In genomic region chr4:158170691-158171455, GRCh38 we compare ENCODE assay signal across 9 cellular contexts. TPM values are rescaled to one million over a fixed set of nuclear protein-coding genes. Genes with fewer than 3 reads are reported as not detected.
DNase-seq lines count a peak whose midpoint lies in the region; ATAC-seq, FAIRE-seq and TF ChIP-seq lines count a peak whose summit lies in the region.
"Had no signal": no experiment of that assay in that cellular context is flagged by ENCODE, and none has a peak within 500 bp of the region (broad histone marks: within the 10 kb centered on the region; RNA-seq: fewer than 3 reads in every experiment).

No MANE protein-coding gene starts in this region.

- BruUV-seq in GM12878 (replicated peaks; lab: Mats Ljungman, UMichigan): no TSS peak

- H3K9ac ChIP-seq in GM12878 (ENCODE audit: control insufficient read depth, insufficient read depth, low read length): no peak overlapping the region

- CTCF ChIA-PET in GM12878 (lab: Yijun Ruan, JAX): interaction anchor here (0.6 to 1.7 kb wide), 5 partner anchors 11 to 182 kb away, joined by 3 to 5 read pairs (median 4); no protein-coding TSS in a partner anchor

- no peaks in the 10 kb centered on the region for H3F3A ChIP-seq in DOHH2 (ENCODE audit: control insufficient read depth, insufficient read depth)

- WGBS in GM12878 (ENCODE audit: insufficient coverage, insufficient replicate concordance, low lambda C conversion rate, missing lambda C conversion rate): 39% methylated on average over 38 of the region's 38 CpGs

- FAIRE-seq in GM12878 (lab: Jason Lieb, UNC): no peak

- H3K9me3 ChIP-seq in DOHH2 (ENCODE audit: control insufficient read depth, insufficient read depth, low read length) (no peaks in the 10 kb centered on the region), GM12878 (replicated peaks; ENCODE audit: control insufficient read depth, insufficient read depth, low read length) (no peaks in the 10 kb centered on the region)

- H3K79me2 ChIP-seq in DOHH2 (ENCODE audit: control insufficient read depth, low read length) (no peaks in the 10 kb centered on the region), GM12878 (ENCODE audit: control insufficient read depth, insufficient read depth, low read length) (no peaks in the 10 kb centered on the region)

- no peak for TF ChIP-seq RAD21 in GM12878 (IDR thresholded peaks at IDR 0.05; ENCODE audit: insufficient read depth, low read depth, low read length)

- H3K36me3 ChIP-seq in DOHH2 (ENCODE audit: control insufficient read depth, low read length): no peaks in the 10 kb centered on the region
- no peaks in the 10 kb centered on the region for H3K36me3 ChIP-seq in GM12878 (ENCODE audit: control insufficient read depth in 2 of 2, insufficient read depth in 2 of 2, low read length in 1 of 2)

- H3K27me3 ChIP-seq in DOHH2 (ENCODE audit: control insufficient read depth, low read length): peaks cover 7% of the 10 kb centered on the region
- peaks cover 0 to 4% of the 10 kb centered on the region in 2 experiments; a peak in 2 of 4 replicates for H3K27me3 ChIP-seq in GM12878 (replicated peaks in 1 of 2; ENCODE audit: control insufficient read depth in 2 of 2, insufficient read depth in 2 of 2, low read length in 1 of 2)

- no peak for TF ChIP-seq POLR2A in GM12878 (IDR thresholded peaks at IDR 0.05; ENCODE audit: low read depth, low read length)

- peak; percentile 72 for TF ChIP-seq CTCF in DOHH2 (IDR thresholded peaks at IDR 0.05; ENCODE audit: low read depth, low read length, poor library complexity, severe bottlenecking)
- peak; percentile 28 to 59 (median 43) for TF ChIP-seq CTCF in GM12878 (IDR thresholded peaks at IDR 0.05 in 2 of 3, conservative IDR thresholded peaks at IDR 0.05 in 1 of 3; ENCODE audit: control insufficient read depth in 2 of 3, extremely low read depth in 1 of 3, insufficient read depth in 1 of 3, low read depth in 3 of 3, low read length in 3 of 3)

- H3K27ac ChIP-seq in DOHH2 (ENCODE audit: low read depth, low read length) (peak overlapping the region; percentile 29; the same call in 1 of the 2 replicates), GM12878 (ENCODE audit: control insufficient read depth, insufficient read depth) (no peak overlapping the region), substantia nigra (ENCODE audit: low read depth, low read length, poor library complexity, severe bottlenecking) (peak overlapping the region; percentile 39)

- ATAC-seq in HG03103 (IDR thresholded peaks at IDR 0.05; ENCODE audit: low read depth, unreplicated experiment): peak; percentile 41
- ATAC-seq in GM12878: peak; percentile 72
- ATAC-seq in HG02610 (IDR thresholded peaks at IDR 0.05; ENCODE audit: unreplicated experiment): no peak

- SMC1A ChIA-PET in GM12878 (lab: Charles Lee; ENCODE audit: uncharacterized antibody, unreplicated experiment): interaction anchor here (1.8 kb wide), 1 partner anchor 180 kb away, joined by 6 read pairs; no protein-coding TSS in a partner anchor

- H4K20me1 ChIP-seq in DOHH2 (ENCODE audit: control insufficient read depth, insufficient read depth, low read depth, low read length) (no peaks in the 10 kb centered on the region), GM12878 (ENCODE audit: control insufficient read depth, insufficient read depth) (no peaks in the 10 kb centered on the region)

- no peak overlapping the region for H2AFZ ChIP-seq in GM12878 (ENCODE audit: control insufficient read depth, low read depth, low read length)

- peaks cover 17% of the 10 kb centered on the region for H3K4me1 ChIP-seq in DOHH2 (ENCODE audit: control insufficient read depth, low read length)
- no peaks in the 10 kb centered on the region for H3K4me1 ChIP-seq in GM12878 (ENCODE audit: control insufficient read depth, insufficient read depth, low read length)

- H3K4me2 ChIP-seq in DOHH2 (ENCODE audit: low read length): peak overlapping the region; percentile 31; the same call in 1 of the 2 replicates
- H3K4me2 ChIP-seq in GM12878 (ENCODE audit: control insufficient read depth, insufficient read depth): no peak overlapping the region

- RAD21 ChIA-PET in GM12878 (lab: Charles Lee; ENCODE audit: unreplicated experiment): no interaction called here

- intact Hi-C loops in GM12878 (cut with micrococcal nuclease; ENCODE audit: unreplicated experiment): no loop called here

- DNase-seq in GM12878 (ENCODE audit: low read depth, low spot score) (no peak), left kidney (ENCODE audit: low read depth, low spot score) (peak; percentile 26), substantia nigra (lab: John Stamatoyannopoulos, UW) (peak in 24 of 49 donors; percentile 4 to 54 (median 28)), foreskin melanocyte (no peak), DMS79 (lab: John Stamatoyannopoulos, UW) (no peak)
- DNase-seq: naive B cell had no signal

- TF ChIP-seq EP300 in GM12878 (IDR thresholded peaks at IDR 0.05; ENCODE audit: borderline replicate concordance in 1 of 2, control insufficient read depth in 1 of 2, low read depth in 2 of 2, low read length in 2 of 2): no peak

- in situ Hi-C loops in GM12878 (cut with MboI): loop anchor here (5.0 kb wide), 1 partner anchor 179 kb away; no protein-coding TSS in a partner anchor

- POLR2A ChIA-PET in GM12878 (lab: Charles Lee): no interaction called here

- no peaks in the 10 kb centered on the region for H3K9me2 ChIP-seq in DOHH2 (replicated peaks; ENCODE audit: control insufficient read depth, low read length)

- peak overlapping the region; percentile 47 for H3K4me3 ChIP-seq in DOHH2 (ENCODE audit: low read length)
- H3K4me3 ChIP-seq in GM12878: no peak overlapping the region

TF ChIP-seq in GM12878, 131 proteins besides CTCF, POLR2A, EP300 and RAD21 (continues in another document):
- TF ChIP-seq POLR2AphosphoS5 (IDR thresholded peaks at IDR 0.05; ENCODE audit: low read length) (no peak), YBX1 (IDR thresholded peaks at IDR 0.05) (no peak), USF2 (IDR thresholded peaks at IDR 0.05; ENCODE audit: borderline replicate concordance, low read depth, low read length) (no peak), PAX5 (IDR thresholded peaks at IDR 0.05; ENCODE audit: borderline replicate concordance, low read depth, low read length) (no peak), EED (IDR thresholded peaks at IDR 0.05; ENCODE audit: low read depth) (no peak), TBL1XR1 (IDR thresholded peaks at IDR 0.05; ENCODE audit: low read depth, low read length) (no peak), WRNIP1 (IDR thresholded peaks at IDR 0.05; ENCODE audit: borderline replicate concordance, low read depth, low read length) (no peak), ZNF207 (IDR thresholded peaks at IDR 0.05; ENCODE audit: borderline replicate concordance) (no peak)

RNA-seq across cellular contexts. Expression of gene GASK1B, which starts 2.0 kb away (rescaled TPM):
- not detected in 2 replicates for total RNA-seq in GM12878 (2013; cell fraction: nucleolus; rRNA removed)
- under 0.01 and 0.05 TPM in 2 replicates for total RNA-seq in GM12878 (2014; rRNA removed)
- 0.09 TPM in 2 replicates for total RNA-seq in GM12878 (2014; rRNA removed; fragmentation: Illumina TruSeq; extraction: Trizol)
- total RNA-seq in GM12878 (2021): 0.21 TPM in 2 replicates
- polyA plus RNA-seq in GM12878 (2011; ENCODE audit: low read depth): not detected
- polyA plus RNA-seq in GM12878 (2011; rRNA removed): 0.05 and 0.13 TPM in 2 replicates
- polyA plus RNA-seq in GM12878 (2011; cell fraction: cytosol; rRNA removed): 0.05 and 0.07 TPM in 2 replicates
- polyA plus RNA-seq in GM12878 (2011; cell fraction: nucleus; rRNA removed): 0.04 and 0.07 TPM in 2 replicates
- polyA plus RNA-seq in GM12878 (2012): 0.07 and 0.17 TPM in 2 replicates
- polyA plus RNA-seq in GM12878 (2014; fragmentation: Illumina TruSeq; extraction: Trizol): 0.07 and 0.76 TPM in 2 replicates
- polyA plus RNA-seq in GM12878 (2014; fragmentation: Nextera tagmentation; extraction: Ambion mirVana): under 1 TPM in 1 of 2 experiments, not detected in 1; 0.02 TPM
- polyA plus RNA-seq in GM12878 (2014; rRNA removed): 0.04 TPM in 1 of 2 replicates, not detected in the other
- under 1 TPM; 0.15 to 0.20 TPM for polyA plus RNA-seq in GM12878 (2016; fragmentation: Nextera tagmentation; extraction: Ambion mirVana)
- polyA minus RNA-seq in GM12878 (2011; rRNA and poly(A)+ RNA removed): 0.31 TPM in 1 of 2 replicates, not detected in the other
- polyA minus RNA-seq in GM12878 (2011; cell fraction: cytosol; rRNA and poly(A)+ RNA removed): not detected in 2 replicates
- polyA minus RNA-seq in GM12878 (2011; cell fraction: nucleus; rRNA and poly(A)+ RNA removed): 0.67 TPM in 1 of 2 replicates, not detected in the other

RNA-seq across cellular contexts. Expression of gene TMEM144, which starts 39.4 kb away (rescaled TPM):
- not detected in 2 replicates for total RNA-seq in GM12878 (2013; cell fraction: nucleolus; rRNA removed)
- total RNA-seq in GM12878 (2014; rRNA removed) (1.7 and 2.3 TPM in 2 replicates), GM12878 (2014; rRNA removed; fragmentation: Illumina TruSeq; extraction: Trizol) (1.6 and 2.1 TPM in 2 replicates), GM12878 (2021) (1.8 and 2.6 TPM in 2 replicates)
- 0.55 TPM for polyA plus RNA-seq in GM12878 (2011; ENCODE audit: low read depth)
- polyA plus RNA-seq in GM12878 (2011; rRNA removed) (0.08 and 0.09 TPM in 2 replicates), GM12878 (2014; fragmentation: Illumina TruSeq; extraction: Trizol) (1.5 and 1.7 TPM in 2 replicates), GM12878 (2014; fragmentation: Nextera tagmentation; extraction: Ambion mirVana) (1 to 10 TPM in 1 of 2 experiments, under 1 TPM in 1; 0.80 to 1.0 TPM), GM12878 (2014; rRNA removed) (1.3 TPM in 2 replicates), GM12878 (2016; fragmentation: Nextera tagmentation; extraction: Ambion mirVana) (1 to 10 TPM; 1.4 to 1.6 TPM)
- polyA plus RNA-seq in GM12878 (2011; cell fraction: cytosol; rRNA removed): not detected in 2 replicates
- 0.21 and 0.32 TPM in 2 replicates for polyA plus RNA-seq in GM12878 (2011; cell fraction: nucleus; rRNA removed)
- polyA plus RNA-seq in GM12878 (2012): 1.2 and 1.6 TPM in 2 replicates
- 0.29 and 0.52 TPM in 2 replicates for polyA minus RNA-seq in GM12878 (2011; rRNA and poly(A)+ RNA removed)
- not detected in 2 replicates for polyA minus RNA-seq in GM12878 (2011; cell fraction: cytosol; rRNA and poly(A)+ RNA removed)
- 0.29 TPM in 1 of 2 replicates, not detected in the other for polyA minus RNA-seq in GM12878 (2011; cell fraction: nucleus; rRNA and poly(A)+ RNA removed)
